ENCODE assay signal across 14 cellular contexts in genomic region chr4:147833254-147833653, GRCh38.
DNase-seq lines count a peak whose midpoint lies in the region; ATAC-seq and TF ChIP-seq lines count a peak whose summit lies in the region.
"Had no signal": no experiment of that assay in that cellular context is flagged by ENCODE, and none has a peak within 500 bp of the region (broad histone marks: within the 10 kb centered on the region; RNA-seq: fewer than 3 reads in every experiment).

No MANE protein-coding gene starts in this region.

- H3K27ac ChIP-seq in GM23248 (peak overlapping the region; percentile 92), brain microvascular endothelial cell (peak overlapping the region; percentile 21), foreskin keratinocyte (peak overlapping the region; percentile 48), smooth muscle cell (ENCODE audit: low read depth) (peak overlapping the region; percentile 95), ovary (no peak overlapping the region)

- no peaks in the 10 kb centered on the region for H3K27me3 ChIP-seq in GM23248 (replicated peaks; ENCODE audit: insufficient read depth)
- H3K27me3 ChIP-seq in brain microvascular endothelial cell (replicated peaks), result no peaks in the 10 kb centered on the region
- no peaks in the 10 kb centered on the region for H3K27me3 ChIP-seq in foreskin keratinocyte
- H3K27me3 ChIP-seq in smooth muscle cell (ENCODE audit: low read depth), result no peaks in the 10 kb centered on the region
- H3K27me3 ChIP-seq in ovary, result no peaks in the 10 kb centered on the region

- TF ChIP-seq EP300 in ovary (IDR thresholded peaks at IDR 0.05), result no peak

- 56 to 71% methylated on average over 2 of the region's 2 CpGs for WGBS in GM23248 (ENCODE audit: low coverage in 1 of 2, low lambda C conversion rate in 2 of 2, missing lambda C conversion rate in 2 of 2), 2 experiments
- WGBS in smooth muscle cell (ENCODE audit: low lambda C conversion rate), result 63% methylated on average over 2 of the region's 2 CpGs
- 90 to 94% (median 93%) methylated on average over 2 of the region's 2 CpGs for WGBS in ovary, 3 donors

- H3K36me3 ChIP-seq in GM23248 (ENCODE audit: low read depth) (no peaks in the 10 kb centered on the region), brain microvascular endothelial cell (replicated peaks) (no peaks in the 10 kb centered on the region), smooth muscle cell (ENCODE audit: low read depth) (no peaks in the 10 kb centered on the region), ovary (no peaks in the 10 kb centered on the region)

- peaks cover 45% of the 10 kb centered on the region for H3K4me1 ChIP-seq in GM23248 (ENCODE audit: insufficient read depth)
- H3K4me1 ChIP-seq in foreskin keratinocyte, result peaks cover 44% of the 10 kb centered on the region
- peaks cover 25% of the 10 kb centered on the region for H3K4me1 ChIP-seq in smooth muscle cell (ENCODE audit: low read depth)
- peaks cover 21% of the 10 kb centered on the region for H3K4me1 ChIP-seq in ovary (ENCODE audit: insufficient read depth)

- DNase-seq in GM23248 (peak; percentile 55), brain microvascular endothelial cell (no peak), foreskin keratinocyte (peak in 1 of 2 donors; percentile 25), smooth muscle cell (lab: John Stamatoyannopoulos, UW; ENCODE audit: unreplicated experiment) (no peak), posterior vena cava (ENCODE audit: low spot score) (no peak), ovary (no peak), amniotic stem cell (lab: John Stamatoyannopoulos, UW) (no peak)
- DNase-seq in activated CD8-positive, alpha-beta memory T cell treated with anti-CD3 and anti-CD28 coated beads, Interleukin-2, amount 50 U/mL, for 48 hours, result no peak
- DNase-seq: activated B cell treated with CpG ODN at 0.5 μM for 24 hours; central memory CD4-positive, alpha-beta T cell; hippocampal formation; mucosa of descending colon; NCI-H1436 treated with DMSO at 0.1 percent for 48 hours; small intestine had no signal

- no peak for TF ChIP-seq CTCF in brain microvascular endothelial cell (IDR thresholded peaks at IDR 0.05; ENCODE audit: low read depth, low read length, missing control alignments)
- no peak for TF ChIP-seq CTCF in foreskin keratinocyte (conservative IDR thresholded peaks at IDR 0.05)
- TF ChIP-seq CTCF in smooth muscle cell (IDR thresholded peaks at IDR 0.05; ENCODE audit: borderline replicate concordance, insufficient read depth, poor library complexity, severe bottlenecking), result no peak
- TF ChIP-seq CTCF in ovary (IDR thresholded peaks at IDR 0.05), result no peak

- H3K4me2 ChIP-seq in GM23248 (ENCODE audit: unreplicated experiment) (no peak overlapping the region), smooth muscle cell (no peak overlapping the region)

- H3K9me3 ChIP-seq in GM23248 (ENCODE audit: low read depth) (no peaks in the 10 kb centered on the region), smooth muscle cell (replicated peaks; ENCODE audit: low read depth) (no peaks in the 10 kb centered on the region), ovary (no peaks in the 10 kb centered on the region)
- H3K9me3 ChIP-seq: mucosa of descending colon had no signal

- H3K79me2 ChIP-seq in GM23248 (ENCODE audit: insufficient read depth) (peaks cover 72% of the 10 kb centered on the region), smooth muscle cell (ENCODE audit: low read depth) (no peaks in the 10 kb centered on the region)

- H3F3A ChIP-seq in GM23248 (ENCODE audit: insufficient read depth) (peaks cover 41% of the 10 kb centered on the region), smooth muscle cell (ENCODE audit: low read depth) (peaks cover 21% of the 10 kb centered on the region)

- H2AFZ ChIP-seq in GM23248, result no peak overlapping the region
- H2AFZ ChIP-seq in smooth muscle cell (ENCODE audit: low read depth), result no peak overlapping the region

- TF ChIP-seq POLR2A in ovary (IDR thresholded peaks at IDR 0.05), result no peak

- in situ Hi-C loops in GM23248 (cut with MboI), result no loop called here
- in situ Hi-C loops in brain microvascular endothelial cell (cut with HindIII; ENCODE audit: low pct_ligation_motif_present, low sequenced_read_pairs), result no loop called here

- no peaks in the 10 kb centered on the region for H4K20me1 ChIP-seq in GM23248 (ENCODE audit: insufficient read depth)
- no peaks in the 10 kb centered on the region for H4K20me1 ChIP-seq in smooth muscle cell (ENCODE audit: low read depth)

- H3K9me2 ChIP-seq in GM23248 (ENCODE audit: insufficient read depth), result no peaks in the 10 kb centered on the region

- ATAC-seq in foreskin keratinocyte, result no peak
- ATAC-seq: mucosa of descending colon had no signal

- H3K4me3 ChIP-seq in GM23248 (no peak overlapping the region), brain microvascular endothelial cell (ENCODE audit: low read depth, low read length) (no peak overlapping the region), smooth muscle cell (no peak overlapping the region), ovary (no peak overlapping the region)
- H3K4me3 ChIP-seq: mucosa of descending colon had no signal

- no peak overlapping the region for H3K9ac ChIP-seq in GM23248
- H3K9ac ChIP-seq in smooth muscle cell (ENCODE audit: low read depth), result no peak overlapping the region

- intact Hi-C loops in posterior vena cava (cut with DNase I), result no loop called here
- intact Hi-C loops in ovary (cut with DNase I), result no loop called here

Comparison
In these comparisons a context has a peak if more than half of its experiments do, and no peak if none do; other contexts are left out.
1. H3K27ac ChIP-seq: peak in GM23248 (single experiment), brain microvascular endothelial cell (single experiment), foreskin keratinocyte (single experiment) and smooth muscle cell (single experiment); none in ovary (0 of 2).